1 cellular context compared by ENCODE assay signal in genomic region chr10:13102002-13102794, GRCh38.
TF ChIP-seq lines count a peak whose summit lies in the region.

No MANE protein-coding gene starts in this region.

TF ChIP-seq in HepG2, 621 proteins besides CTCF, POLR2A, EP300 and RAD21 (continued from another document and continues in another):
- TF ChIP-seq ELK4 (CRISPR knock-in tag; IDR thresholded peaks at IDR 0.05; ENCODE audit: borderline replicate concordance) (no peak), PREB (CRISPR knock-in tag; IDR thresholded peaks at IDR 0.05) (no peak), ETV5 (CRISPR knock-in tag; IDR thresholded peaks at IDR 0.05; ENCODE audit: borderline replicate concordance) (no peak), PAF1 (CRISPR knock-in tag; IDR thresholded peaks at IDR 0.05) (no peak), SP1 (IDR thresholded peaks at IDR 0.05) (no peak), SP1 (CRISPR knock-in tag; IDR thresholded peaks at IDR 0.05) (no peak), PAWR (CRISPR knock-in tag; IDR thresholded peaks at IDR 0.05; ENCODE audit: borderline replicate concordance) (no peak), HHEX (CRISPR knock-in tag; IDR thresholded peaks at IDR 0.05) (no peak), AFF4 (CRISPR knock-in tag; IDR thresholded peaks at IDR 0.05) (no peak), SIX4 (CRISPR knock-in tag; IDR thresholded peaks at IDR 0.05) (no peak), ARID2 (CRISPR knock-in tag; IDR thresholded peaks at IDR 0.05; ENCODE audit: borderline replicate concordance) (peak; percentile 59; the same call in 1 of the 2 replicates), ZZZ3 (CRISPR knock-in tag; IDR thresholded peaks at IDR 0.05; ENCODE audit: borderline replicate concordance) (no peak), ZNF10 (CRISPR knock-in tag; IDR thresholded peaks at IDR 0.05; ENCODE audit: borderline replicate concordance, low read depth) (no peak), TBX3 (IDR thresholded peaks at IDR 0.05; ENCODE audit: borderline replicate concordance) (no peak), POLR2AphosphoS2 (IDR thresholded peaks at IDR 0.05; ENCODE audit: low read depth, low read length) (no peak), MEIS1 (CRISPR knock-in tag; IDR thresholded peaks at IDR 0.05; ENCODE audit: borderline replicate concordance) (peak; percentile 61; the same call in 1 of the 2 replicates), ARHGAP35 (CRISPR knock-in tag; IDR thresholded peaks at IDR 0.05; ENCODE audit: borderline replicate concordance) (no peak), ZNF333 (CRISPR knock-in tag; IDR thresholded peaks at IDR 0.05; ENCODE audit: borderline replicate concordance) (no peak), FOXO4 (CRISPR knock-in tag; conservative IDR thresholded peaks at IDR 0.05) (no peak), HES4 (CRISPR knock-in tag; IDR thresholded peaks at IDR 0.05; ENCODE audit: borderline replicate concordance) (no peak), REPIN1 (CRISPR knock-in tag; IDR thresholded peaks at IDR 0.05; ENCODE audit: borderline replicate concordance, low read depth) (0 out of 2 replicates have a peak, but pooled peaks have one; percentile 22), ZNF121 (CRISPR knock-in tag; IDR thresholded peaks at IDR 0.05) (no peak), ZNF414 (CRISPR knock-in tag; IDR thresholded peaks at IDR 0.05) (peak; percentile 80; the same call in 1 of the 2 replicates), TP53 (CRISPR knock-in tag; conservative IDR thresholded peaks at IDR 0.05) (no peak), ARID3A (IDR thresholded peaks at IDR 0.05; ENCODE audit: low read depth, low read length) (no peak), KAT2B (IDR thresholded peaks at IDR 0.05; ENCODE audit: borderline replicate concordance, low read depth, low read length) (no peak), PHF20 (CRISPR knock-in tag; IDR thresholded peaks at IDR 0.05) (no peak), ZNF282 (IDR thresholded peaks at IDR 0.05; ENCODE audit: partially characterized antibody) (no peak), ZNF639 (CRISPR knock-in tag; conservative IDR thresholded peaks at IDR 0.05) (no peak), ETV6 (CRISPR knock-in tag; conservative IDR thresholded peaks at IDR 0.05) (no peak), AHDC1 (CRISPR knock-in tag; IDR thresholded peaks at IDR 0.05; ENCODE audit: borderline replicate concordance) (no peak), ZNF746 (CRISPR knock-in tag; IDR thresholded peaks at IDR 0.05) (no peak), ZNF550 (CRISPR knock-in tag; IDR thresholded peaks at IDR 0.05; ENCODE audit: borderline replicate concordance) (no peak), HMGA1 (CRISPR knock-in tag; conservative IDR thresholded peaks at IDR 0.05) (no peak), SIN3B (IDR thresholded peaks at IDR 0.05; ENCODE audit: low read length) (no peak), ZNF207 (IDR thresholded peaks at IDR 0.05; ENCODE audit: borderline replicate concordance) (no peak), ZNF776 (CRISPR knock-in tag; IDR thresholded peaks at IDR 0.05) (no peak), BRD4 (CRISPR knock-in tag; IDR thresholded peaks at IDR 0.05) (no peak), HMGXB4 (CRISPR knock-in tag; IDR thresholded peaks at IDR 0.05; ENCODE audit: borderline replicate concordance in 1 of 2, low read depth in 1 of 2) (0 out of 4 replicates have a peak, but pooled peaks of 1 of the 2 experiments have one; percentile 33), ZNF660 (CRISPR knock-in tag; IDR thresholded peaks at IDR 0.05; ENCODE audit: borderline replicate concordance, low read depth) (no peak), ZNF839 (CRISPR knock-in tag; IDR thresholded peaks at IDR 0.05; ENCODE audit: borderline replicate concordance) (no peak), CEBPB (IDR thresholded peaks at IDR 0.05; ENCODE audit: borderline replicate concordance, low read depth, low read length) (peak; percentile 43; the same call in 1 of the 2 replicates), TBP (CRISPR knock-in tag; IDR thresholded peaks at IDR 0.05) (no peak), ZNF704 (CRISPR knock-in tag; IDR thresholded peaks at IDR 0.05; ENCODE audit: borderline replicate concordance) (no peak)
